2 cellular contexts compared by ENCODE assay signal in the genomic region with DNA sequence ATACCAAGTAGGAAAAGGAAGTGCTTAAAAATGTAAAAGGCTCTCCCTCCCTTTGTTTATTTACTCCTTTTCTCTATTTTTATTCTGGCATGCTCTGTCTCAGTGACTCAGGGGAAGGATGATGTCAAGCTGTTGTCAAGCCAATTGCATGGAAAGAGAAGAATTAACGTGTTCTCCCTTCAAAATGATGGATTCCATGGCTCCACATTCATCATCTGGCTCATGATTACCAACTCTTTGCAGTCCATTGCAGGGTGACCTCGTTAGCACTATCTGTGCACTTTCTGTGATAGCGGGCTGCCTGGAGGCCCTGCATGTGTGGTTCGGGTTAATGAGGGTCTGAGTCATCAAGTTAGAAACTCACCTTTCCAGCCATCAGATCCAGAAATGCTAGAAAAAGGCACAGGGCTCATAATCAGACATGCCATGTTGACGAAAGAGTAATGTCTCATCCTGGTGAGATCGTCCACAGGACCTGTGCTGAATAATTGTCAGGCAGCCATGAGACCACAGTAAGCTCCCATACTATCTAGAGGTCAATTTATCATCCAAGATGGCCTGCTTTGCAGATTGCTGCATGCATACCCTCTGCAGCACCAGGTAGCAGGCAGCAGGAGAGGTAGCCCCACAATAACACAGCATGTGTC.
TF ChIP-seq lines count a peak whose summit lies in the region.

No MANE protein-coding gene starts in this region.

TF ChIP-seq in A549, 52 proteins besides CTCF, POLR2A, EP300 and RAD21:
- TF ChIP-seq, protein P1, sequence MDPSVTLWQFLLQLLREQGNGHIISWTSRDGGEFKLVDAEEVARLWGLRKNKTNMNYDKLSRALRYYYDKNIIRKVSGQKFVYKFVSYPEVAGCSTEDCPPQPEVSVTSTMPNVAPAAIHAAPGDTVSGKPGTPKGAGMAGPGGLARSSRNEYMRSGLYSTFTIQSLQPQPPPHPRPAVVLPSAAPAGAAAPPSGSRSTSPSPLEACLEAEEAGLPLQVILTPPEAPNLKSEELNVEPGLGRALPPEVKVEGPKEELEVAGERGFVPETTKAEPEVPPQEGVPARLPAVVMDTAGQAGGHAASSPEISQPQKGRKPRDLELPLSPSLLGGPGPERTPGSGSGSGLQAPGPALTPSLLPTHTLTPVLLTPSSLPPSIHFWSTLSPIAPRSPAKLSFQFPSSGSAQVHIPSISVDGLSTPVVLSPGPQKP (IDR thresholded peaks at IDR 0.05; ENCODE audit: low read depth, low read length): no peak
- TF ChIP-seq RNF2 (IDR thresholded peaks at IDR 0.05; ENCODE audit: borderline replicate concordance, low read depth): no peak
- TF ChIP-seq FOSL2 (IDR thresholded peaks at IDR 0.05): no peak
- TF ChIP-seq FOSL2 (CRISPR knock-in tag; IDR thresholded peaks at IDR 0.05): peak; percentile 33; the same call in 1 of the 2 replicates
- no peak for TF ChIP-seq ZFP36 (IDR thresholded peaks at IDR 0.05; ENCODE audit: borderline replicate concordance, partially characterized antibody)
- TF ChIP-seq, protein P2, sequence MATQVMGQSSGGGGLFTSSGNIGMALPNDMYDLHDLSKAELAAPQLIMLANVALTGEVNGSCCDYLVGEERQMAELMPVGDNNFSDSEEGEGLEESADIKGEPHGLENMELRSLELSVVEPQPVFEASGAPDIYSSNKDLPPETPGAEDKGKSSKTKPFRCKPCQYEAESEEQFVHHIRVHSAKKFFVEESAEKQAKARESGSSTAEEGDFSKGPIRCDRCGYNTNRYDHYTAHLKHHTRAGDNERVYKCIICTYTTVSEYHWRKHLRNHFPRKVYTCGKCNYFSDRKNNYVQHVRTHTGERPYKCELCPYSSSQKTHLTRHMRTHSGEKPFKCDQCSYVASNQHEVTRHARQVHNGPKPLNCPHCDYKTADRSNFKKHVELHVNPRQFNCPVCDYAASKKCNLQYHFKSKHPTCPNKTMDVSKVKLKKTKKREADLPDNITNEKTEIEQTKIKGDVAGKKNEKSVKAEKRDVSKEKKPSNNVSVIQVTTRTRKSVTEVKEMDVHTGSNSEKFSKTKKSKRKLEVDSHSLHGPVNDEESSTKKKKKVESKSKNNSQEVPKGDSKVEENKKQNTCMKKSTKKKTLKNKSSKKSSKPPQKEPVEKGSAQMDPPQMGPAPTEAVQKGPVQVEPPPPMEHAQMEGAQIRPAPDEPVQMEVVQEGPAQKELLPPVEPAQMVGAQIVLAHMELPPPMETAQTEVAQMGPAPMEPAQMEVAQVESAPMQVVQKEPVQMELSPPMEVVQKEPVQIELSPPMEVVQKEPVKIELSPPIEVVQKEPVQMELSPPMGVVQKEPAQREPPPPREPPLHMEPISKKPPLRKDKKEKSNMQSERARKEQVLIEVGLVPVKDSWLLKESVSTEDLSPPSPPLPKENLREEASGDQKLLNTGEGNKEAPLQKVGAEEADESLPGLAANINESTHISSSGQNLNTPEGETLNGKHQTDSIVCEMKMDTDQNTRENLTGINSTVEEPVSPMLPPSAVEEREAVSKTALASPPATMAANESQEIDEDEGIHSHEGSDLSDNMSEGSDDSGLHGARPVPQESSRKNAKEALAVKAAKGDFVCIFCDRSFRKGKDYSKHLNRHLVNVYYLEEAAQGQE (IDR thresholded peaks at IDR 0.05): no peak
- no peak for TF ChIP-seq RFX5 (IDR thresholded peaks at IDR 0.05)

TF ChIP-seq in HCT116, 20 proteins besides CTCF, POLR2A, EP300 and RAD21 (continued from another document):
- TF ChIP-seq, protein P3, sequence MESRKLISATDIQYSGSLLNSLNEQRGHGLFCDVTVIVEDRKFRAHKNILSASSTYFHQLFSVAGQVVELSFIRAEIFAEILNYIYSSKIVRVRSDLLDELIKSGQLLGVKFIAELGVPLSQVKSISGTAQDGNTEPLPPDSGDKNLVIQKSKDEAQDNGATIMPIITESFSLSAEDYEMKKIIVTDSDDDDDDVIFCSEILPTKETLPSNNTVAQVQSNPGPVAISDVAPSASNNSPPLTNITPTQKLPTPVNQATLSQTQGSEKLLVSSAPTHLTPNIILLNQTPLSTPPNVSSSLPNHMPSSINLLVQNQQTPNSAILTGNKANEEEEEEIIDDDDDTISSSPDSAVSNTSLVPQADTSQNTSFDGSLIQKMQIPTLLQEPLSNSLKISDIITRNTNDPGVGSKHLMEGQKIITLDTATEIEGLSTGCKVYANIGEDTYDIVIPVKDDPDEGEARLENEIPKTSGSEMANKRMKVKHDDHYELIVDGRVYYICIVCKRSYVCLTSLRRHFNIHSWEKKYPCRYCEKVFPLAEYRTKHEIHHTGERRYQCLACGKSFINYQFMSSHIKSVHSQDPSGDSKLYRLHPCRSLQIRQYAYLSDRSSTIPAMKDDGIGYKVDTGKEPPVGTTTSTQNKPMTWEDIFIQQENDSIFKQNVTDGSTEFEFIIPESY (IDR thresholded peaks at IDR 0.05; ENCODE audit: extremely low read depth, insufficient replicate concordance, low read length): no peak
